In the genomic region with DNA sequence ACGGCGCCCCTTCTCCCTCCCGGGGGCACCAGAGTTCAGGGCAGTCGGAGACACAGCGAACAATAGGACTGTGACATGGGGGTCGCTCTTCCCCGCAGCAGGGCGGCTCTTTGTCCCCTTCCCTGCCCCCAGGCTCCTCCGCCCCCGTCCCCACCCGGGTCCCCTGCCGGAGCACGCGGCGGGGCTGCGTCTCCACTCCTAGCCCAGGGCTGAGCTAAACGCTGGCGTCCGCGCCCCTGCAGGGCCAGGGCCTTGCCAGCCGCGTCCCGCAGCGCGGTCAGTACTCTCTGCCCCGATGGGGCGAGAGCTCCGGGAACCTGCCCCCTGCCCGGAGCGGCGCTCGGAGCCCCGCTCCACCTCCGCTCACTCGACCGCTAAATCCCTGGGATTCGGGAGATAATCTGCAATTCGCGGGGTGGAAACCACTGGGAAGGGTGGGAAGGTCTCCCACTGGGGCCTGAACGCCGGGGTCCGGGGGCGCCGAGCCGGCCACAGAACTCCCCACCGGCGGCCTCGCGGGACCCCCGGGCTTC, we compare ENCODE assay signal across 8 cellular contexts. TPM values are rescaled to one million over a fixed set of nuclear protein-coding genes. Genes with fewer than 3 reads are reported as not detected.
DNase-seq lines count a peak whose midpoint lies in the region; ATAC-seq and TF ChIP-seq lines count a peak whose summit lies in the region.

No MANE protein-coding gene starts in this region.

- peaks cover 34% of the 10 kb centered on the region for H3K27me3 Mint-ChIP-seq in WTC11 (ENCODE audit: low read depth)
- H3K27me3 Mint-ChIP-seq in nephron progenitor cell (ENCODE audit: low read depth, poor library complexity), result peaks cover 16% of the 10 kb centered on the region

- H3K4me3 Mint-ChIP-seq in WTC11, result peak overlapping the region; percentile 85
- peak overlapping the region; percentile 85 for H3K4me3 Mint-ChIP-seq in nephron progenitor cell

- H3K4me3 ChIP-seq in AG10803 (ENCODE audit: low read length), result peak overlapping the region; percentile 71
- H3K4me3 ChIP-seq in esophagus squamous epithelium, result peak overlapping the region; percentile 73 to 97 (median 89)

- H3K9me3 Mint-ChIP-seq in WTC11, result no peaks in the 10 kb centered on the region
- H3K9me3 Mint-ChIP-seq in nephron progenitor cell, result no peaks in the 10 kb centered on the region

- peaks cover 0 to 4% (median 0%) of the 10 kb centered on the region in 4 donors for H3K27me3 ChIP-seq in esophagus squamous epithelium

- H3K27ac ChIP-seq in esophagus squamous epithelium, result peak overlapping the region; percentile 93 to 97 (median 96)

- H3K4me1 Mint-ChIP-seq in WTC11, result peaks cover 29% of the 10 kb centered on the region
- peaks cover 55% of the 10 kb centered on the region for H3K4me1 Mint-ChIP-seq in nephron progenitor cell

- CTCF ChIA-PET in WTC11 (lab: Charles Lee), result interaction anchor here (1.3 to 6.1 kb wide), 9 partner anchors 9 to 81 kb away, joined by 4 to 31 read pairs (median 6); no protein-coding TSS in a partner anchor

- TF ChIP-seq CTCF in AG10803 (conservative IDR thresholded peaks at IDR 0.05; ENCODE audit: low read length) (no peak), WTC11 (IDR thresholded peaks at IDR 0.05) (no peak), esophagus squamous epithelium (IDR thresholded peaks at IDR 0.05) (no peak), nephron progenitor cell (IDR thresholded peaks at IDR 0.05) (no peak)

- TF ChIP-seq POLR2A in esophagus squamous epithelium (IDR thresholded peaks at IDR 0.05), result peak in 1 of 4 donors; percentile 14

- H3K4me1 ChIP-seq in esophagus squamous epithelium, result peaks cover 27 to 57% (median 35%) of the 10 kb centered on the region in 3 donors

- H3K9me3 ChIP-seq in esophagus squamous epithelium, result no peaks in the 10 kb centered on the region

- POLR2A ChIA-PET in WTC11 (lab: Charles Lee), result interaction anchor here (0.6 kb wide), 1 partner anchor 58 kb away, joined by 3 read pairs; no protein-coding TSS in a partner anchor

- no peak overlapping the region for H3K27ac Mint-ChIP-seq in WTC11
- peak overlapping the region; percentile 95 for H3K27ac Mint-ChIP-seq in nephron progenitor cell

- H3K36me3 Mint-ChIP-seq in WTC11 (no peaks in the 10 kb centered on the region), nephron progenitor cell (ENCODE audit: low read depth) (no peaks in the 10 kb centered on the region)

- intact Hi-C loops in esophagus squamous epithelium (cut with DNase I), result no loop called here

- DNase-seq in AG10803 (ENCODE audit: low read depth) (peak; percentile 33), WTC11 (ENCODE audit: low spot score) (peak; percentile 46), esophagus squamous epithelium (lab: John Stamatoyannopoulos, UW) (no peak), nephron progenitor cell (peak; percentile 70), SKM-1 (lab: John Stamatoyannopoulos, UW; ENCODE audit: unreplicated experiment) (no peak)

- no peaks in the 10 kb centered on the region for H3K36me3 ChIP-seq in esophagus squamous epithelium

- 0% methylated on average over 1 to 2 of the region's 50 CpGs for whole genome bisulfite sequencing in esophagus squamous epithelium, 2 donors

- peak; percentile 11 for ATAC-seq in GM18867 (IDR thresholded peaks at IDR 0.05; ENCODE audit: unreplicated experiment)
- ATAC-seq in HG03432 (IDR thresholded peaks at IDR 0.05; ENCODE audit: unreplicated experiment), result peak; percentile 19
- ATAC-seq in WTC11, result peak; percentile 4
- no peak for ATAC-seq in HG02571 (IDR thresholded peaks at IDR 0.05; ENCODE audit: unreplicated experiment)

TF ChIP-seq in WTC11, 78 proteins besides CTCF, POLR2A, EP300 and RAD21 (continues in another document):
- TF ChIP-seq NR2C2 (CRISPR knock-in tag; IDR thresholded peaks at IDR 0.05) (no peak), SMAD4 (CRISPR knock-in tag; IDR thresholded peaks at IDR 0.05) (no peak), GTF2I (CRISPR knock-in tag; conservative IDR thresholded peaks at IDR 0.05) (no peak), ZBTB21 (CRISPR knock-in tag; IDR thresholded peaks at IDR 0.05; ENCODE audit: borderline replicate concordance) (no peak), MYBL2 (CRISPR knock-in tag; IDR thresholded peaks at IDR 0.05) (no peak)
- TF ChIP-seq, protein P1, sequence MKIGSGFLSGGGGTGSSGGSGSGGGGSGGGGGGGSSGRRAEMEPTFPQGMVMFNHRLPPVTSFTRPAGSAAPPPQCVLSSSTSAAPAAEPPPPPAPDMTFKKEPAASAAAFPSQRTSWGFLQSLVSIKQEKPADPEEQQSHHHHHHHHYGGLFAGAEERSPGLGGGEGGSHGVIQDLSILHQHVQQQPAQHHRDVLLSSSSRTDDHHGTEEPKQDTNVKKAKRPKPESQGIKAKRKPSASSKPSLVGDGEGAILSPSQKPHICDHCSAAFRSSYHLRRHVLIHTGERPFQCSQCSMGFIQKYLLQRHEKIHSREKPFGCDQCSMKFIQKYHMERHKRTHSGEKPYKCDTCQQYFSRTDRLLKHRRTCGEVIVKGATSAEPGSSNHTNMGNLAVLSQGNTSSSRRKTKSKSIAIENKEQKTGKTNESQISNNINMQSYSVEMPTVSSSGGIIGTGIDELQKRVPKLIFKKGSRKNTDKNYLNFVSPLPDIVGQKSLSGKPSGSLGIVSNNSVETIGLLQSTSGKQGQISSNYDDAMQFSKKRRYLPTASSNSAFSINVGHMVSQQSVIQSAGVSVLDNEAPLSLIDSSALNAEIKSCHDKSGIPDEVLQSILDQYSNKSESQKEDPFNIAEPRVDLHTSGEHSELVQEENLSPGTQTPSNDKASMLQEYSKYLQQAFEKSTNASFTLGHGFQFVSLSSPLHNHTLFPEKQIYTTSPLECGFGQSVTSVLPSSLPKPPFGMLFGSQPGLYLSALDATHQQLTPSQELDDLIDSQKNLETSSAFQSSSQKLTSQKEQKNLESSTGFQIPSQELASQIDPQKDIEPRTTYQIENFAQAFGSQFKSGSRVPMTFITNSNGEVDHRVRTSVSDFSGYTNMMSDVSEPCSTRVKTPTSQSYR (CRISPR knock-in tag; IDR thresholded peaks at IDR 0.05), result no peak
- TF ChIP-seq, protein P2, sequence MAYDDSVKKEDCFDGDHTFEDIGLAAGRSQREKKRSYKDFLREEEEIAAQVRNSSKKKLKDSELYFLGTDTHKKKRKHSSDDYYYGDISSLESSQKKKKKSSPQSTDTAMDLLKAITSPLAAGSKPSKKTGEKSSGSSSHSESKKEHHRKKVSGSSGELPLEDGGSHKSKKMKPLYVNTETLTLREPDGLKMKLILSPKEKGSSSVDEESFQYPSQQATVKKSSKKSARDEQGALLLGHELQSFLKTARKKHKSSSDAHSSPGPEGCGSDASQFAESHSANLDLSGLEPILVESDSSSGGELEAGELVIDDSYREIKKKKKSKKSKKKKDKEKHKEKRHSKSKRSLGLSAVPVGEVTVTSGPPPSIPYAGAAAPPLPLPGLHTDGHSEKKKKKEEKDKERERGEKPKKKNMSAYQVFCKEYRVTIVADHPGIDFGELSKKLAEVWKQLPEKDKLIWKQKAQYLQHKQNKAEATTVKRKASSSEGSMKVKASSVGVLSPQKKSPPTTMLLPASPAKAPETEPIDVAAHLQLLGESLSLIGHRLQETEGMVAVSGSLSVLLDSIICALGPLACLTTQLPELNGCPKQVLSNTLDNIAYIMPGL (CRISPR knock-in tag; IDR thresholded peaks at IDR 0.05), result peak; percentile 12; the same call in 1 of the 2 replicates
- TF ChIP-seq, protein P3, sequence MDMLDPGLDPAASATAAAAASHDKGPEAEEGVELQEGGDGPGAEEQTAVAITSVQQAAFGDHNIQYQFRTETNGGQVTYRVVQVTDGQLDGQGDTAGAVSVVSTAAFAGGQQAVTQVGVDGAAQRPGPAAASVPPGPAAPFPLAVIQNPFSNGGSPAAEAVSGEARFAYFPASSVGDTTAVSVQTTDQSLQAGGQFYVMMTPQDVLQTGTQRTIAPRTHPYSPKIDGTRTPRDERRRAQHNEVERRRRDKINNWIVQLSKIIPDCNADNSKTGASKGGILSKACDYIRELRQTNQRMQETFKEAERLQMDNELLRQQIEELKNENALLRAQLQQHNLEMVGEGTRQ (CRISPR knock-in tag; IDR thresholded peaks at IDR 0.05), result no peak
- TF ChIP-seq, protein P4, sequence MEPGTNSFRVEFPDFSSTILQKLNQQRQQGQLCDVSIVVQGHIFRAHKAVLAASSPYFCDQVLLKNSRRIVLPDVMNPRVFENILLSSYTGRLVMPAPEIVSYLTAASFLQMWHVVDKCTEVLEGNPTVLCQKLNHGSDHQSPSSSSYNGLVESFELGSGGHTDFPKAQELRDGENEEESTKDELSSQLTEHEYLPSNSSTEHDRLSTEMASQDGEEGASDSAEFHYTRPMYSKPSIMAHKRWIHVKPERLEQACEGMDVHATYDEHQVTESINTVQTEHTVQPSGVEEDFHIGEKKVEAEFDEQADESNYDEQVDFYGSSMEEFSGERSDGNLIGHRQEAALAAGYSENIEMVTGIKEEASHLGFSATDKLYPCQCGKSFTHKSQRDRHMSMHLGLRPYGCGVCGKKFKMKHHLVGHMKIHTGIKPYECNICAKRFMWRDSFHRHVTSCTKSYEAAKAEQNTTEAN (CRISPR knock-in tag; IDR thresholded peaks at IDR 0.05), result no peak
- TF ChIP-seq, protein P5, sequence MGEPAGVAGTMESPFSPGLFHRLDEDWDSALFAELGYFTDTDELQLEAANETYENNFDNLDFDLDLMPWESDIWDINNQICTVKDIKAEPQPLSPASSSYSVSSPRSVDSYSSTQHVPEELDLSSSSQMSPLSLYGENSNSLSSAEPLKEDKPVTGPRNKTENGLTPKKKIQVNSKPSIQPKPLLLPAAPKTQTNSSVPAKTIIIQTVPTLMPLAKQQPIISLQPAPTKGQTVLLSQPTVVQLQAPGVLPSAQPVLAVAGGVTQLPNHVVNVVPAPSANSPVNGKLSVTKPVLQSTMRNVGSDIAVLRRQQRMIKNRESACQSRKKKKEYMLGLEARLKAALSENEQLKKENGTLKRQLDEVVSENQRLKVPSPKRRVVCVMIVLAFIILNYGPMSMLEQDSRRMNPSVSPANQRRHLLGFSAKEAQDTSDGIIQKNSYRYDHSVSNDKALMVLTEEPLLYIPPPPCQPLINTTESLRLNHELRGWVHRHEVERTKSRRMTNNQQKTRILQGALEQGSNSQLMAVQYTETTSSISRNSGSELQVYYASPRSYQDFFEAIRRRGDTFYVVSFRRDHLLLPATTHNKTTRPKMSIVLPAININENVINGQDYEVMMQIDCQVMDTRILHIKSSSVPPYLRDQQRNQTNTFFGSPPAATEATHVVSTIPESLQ (CRISPR knock-in tag; IDR thresholded peaks at IDR 0.05), result no peak

RNA-seq across cellular contexts. Expression of a gene that starts 0.8 kb away (rescaled TPM):
- 28.7 to 35.8 TPM (median 30.4 TPM) in 3 replicates for total RNA-seq in WTC11 (2021)
- 10 to 100 TPM; 23.4 to 52.0 (median 27.1) TPM for total RNA-seq in esophagus squamous epithelium

RNA-seq across cellular contexts. Expression of a gene that starts 40.1 kb away (rescaled TPM):
- total RNA-seq in WTC11 (2021) (1.2 to 2.0 TPM (median 1.5 TPM) in 3 replicates), esophagus squamous epithelium (1 to 10 TPM in 1 of 4 donors, under 1 TPM in 2, not detected in 1; 0.22 to 1.3 (median 0.59) TPM)

Comparison
In these comparisons a context has a peak if more than half of its experiments do, and no peak if none do; other contexts are left out.
1. DNase-seq: peak in AG10803 (single experiment), WTC11 (single experiment) and nephron progenitor cell (single experiment); none in esophagus squamous epithelium (single experiment) and SKM-1 (single experiment).